In the genomic region with DNA sequence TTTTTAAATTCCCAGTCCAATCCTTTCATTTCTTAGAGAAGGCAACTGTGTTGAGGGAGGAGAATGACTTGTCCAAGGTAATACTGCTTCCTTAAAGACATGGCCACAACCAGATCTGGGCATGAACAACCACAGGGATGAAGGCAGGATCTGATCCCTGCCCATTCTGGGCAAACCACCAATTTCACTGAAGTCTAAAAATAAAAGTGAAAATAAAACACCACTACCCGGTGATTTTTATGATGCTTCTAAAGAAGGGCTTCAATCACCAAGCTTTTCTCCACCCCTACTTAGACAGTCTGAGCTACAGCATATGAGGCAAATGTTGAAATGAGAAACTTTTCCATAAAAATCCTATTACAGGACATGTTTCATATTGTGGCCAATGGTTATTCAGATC, we compare ENCODE assay signal across 10 cellular contexts.
DNase-seq lines count a peak whose midpoint lies in the region; ATAC-seq and TF ChIP-seq lines count a peak whose summit lies in the region.
"Had no signal": no experiment of that assay in that cellular context is flagged by ENCODE, and none has a peak within 500 bp of the region (broad histone marks: within the 10 kb centered on the region; RNA-seq: fewer than 3 reads in every experiment).

No MANE protein-coding gene starts in this region.

- H3K36me3 Mint-ChIP-seq in activated T-helper 2 cell treated with anti-CD3 and anti-CD28 coated beads, Interferon-gamma antibody, Interleukin-2, Interleukin-4, amounts not matched to agents 10 μg/mL and 5 μg/mL and 100 μg/mL, durations not matched to agents 14 hours and 24 hours and 36 hours (ENCODE audit: low read depth): peaks cover 53% of the 10 kb centered on the region
- no peaks in the 10 kb centered on the region for H3K36me3 Mint-ChIP-seq in stimulated activated effector memory CD8-positive, alpha-beta T cell treated with anti-CD3 and anti-CD28 coated beads, Interleukin-12 subunit alpha, Interleukin-12 subunit beta, amount 100 ng/mL, for 72 hours
- H3K36me3 Mint-ChIP-seq: T-cell had no signal

- H3K4me2 ChIP-seq in osteoblast (ENCODE audit: insufficient read depth, low read length): peak overlapping the region; percentile 47

- H3K79me2 ChIP-seq in osteoblast (ENCODE audit: insufficient read depth, low read length): peaks cover 86% of the 10 kb centered on the region

- H3K4me1 Mint-ChIP-seq in activated T-helper 2 cell treated with anti-CD3 and anti-CD28 coated beads, Interferon-gamma antibody, Interleukin-2, Interleukin-4, amounts not matched to agents 10 μg/mL and 5 μg/mL and 100 μg/mL, durations not matched to agents 14 hours and 24 hours and 36 hours (ENCODE audit: low read depth): peaks cover 82% of the 10 kb centered on the region
- H3K4me1 Mint-ChIP-seq in stimulated activated effector memory CD8-positive, alpha-beta T cell treated with anti-CD3 and anti-CD28 coated beads, Interleukin-12 subunit alpha, Interleukin-12 subunit beta, amount 100 ng/mL, for 72 hours: no peaks in the 10 kb centered on the region

- ATAC-seq in HG02798 (IDR thresholded peaks at IDR 0.05; ENCODE audit: poor library complexity, unreplicated experiment): peak; percentile 53
- no peak for ATAC-seq in stimulated activated effector memory CD8-positive, alpha-beta T cell treated with anti-CD3 and anti-CD28 coated beads, Interleukin-12 subunit alpha, Interleukin-12 subunit beta, amount 100 ng/mL, for 72 hours
- ATAC-seq: T-cell had no signal

- peaks cover 9% of the 10 kb centered on the region for H4K20me1 ChIP-seq in osteoblast (ENCODE audit: insufficient read depth, low read length)

- no peaks in the 10 kb centered on the region for H3K27me3 ChIP-seq in osteoblast (ENCODE audit: insufficient read depth, low read length)

- DNase-seq in GM03348 (ENCODE audit: low spot score): peak; percentile 31
- no peak for DNase-seq in activated T-helper 2 cell treated with anti-CD3 and anti-CD28 coated beads, Interferon-gamma antibody, Interleukin-2, Interleukin-4, amounts not matched to agents 10 μg/mL and 5 μg/mL and 100 μg/mL, durations not matched to agents 14 hours and 24 hours and 36 hours (ENCODE audit: low spot score)
- peak; percentile 66 for DNase-seq in osteoblast (ENCODE audit: insufficient read length, low spot score, missing footprints)
- DNase-seq in HuH-7 (ENCODE audit: low spot score): no peak
- no peak for DNase-seq in SHP77 (lab: John Stamatoyannopoulos, UW)
- no peak for DNase-seq in stimulated activated effector memory CD8-positive, alpha-beta T cell treated with anti-CD3 and anti-CD28 coated beads, Interleukin-12 subunit alpha, Interleukin-12 subunit beta, amount 100 ng/mL, for 72 hours (ENCODE audit: low spot score in 2 of 2)
- DNase-seq in activated gamma-delta T cell treated with Interleukin-2 at 50 U/mL for 16 hours: no peak
- DNase-seq: NCI-H82, T-cell had no signal

- peak overlapping the region; percentile 95 for H3K27ac Mint-ChIP-seq in activated T-helper 2 cell treated with anti-CD3 and anti-CD28 coated beads, Interferon-gamma antibody, Interleukin-2, Interleukin-4, amounts not matched to agents 10 μg/mL and 5 μg/mL and 100 μg/mL, durations not matched to agents 14 hours and 24 hours and 36 hours
- no peak overlapping the region for H3K27ac Mint-ChIP-seq in stimulated activated effector memory CD8-positive, alpha-beta T cell treated with anti-CD3 and anti-CD28 coated beads, Interleukin-12 subunit alpha, Interleukin-12 subunit beta, amount 100 ng/mL, for 72 hours
- H3K27ac Mint-ChIP-seq: T-cell had no signal

- H3K27ac ChIP-seq in osteoblast (ENCODE audit: low read depth, low read length): peak overlapping the region; percentile 94

- no peak for TF ChIP-seq CTCF in osteoblast (IDR thresholded peaks at IDR 0.05; ENCODE audit: extremely low read depth, low read depth, low read length)

- H3K4me1 ChIP-seq in osteoblast (ENCODE audit: insufficient read depth, low read length): peaks cover 82% of the 10 kb centered on the region

- H3K4me3 Mint-ChIP-seq in activated T-helper 2 cell treated with anti-CD3 and anti-CD28 coated beads, Interferon-gamma antibody, Interleukin-2, Interleukin-4, amounts not matched to agents 10 μg/mL and 5 μg/mL and 100 μg/mL, durations not matched to agents 14 hours and 24 hours and 36 hours (ENCODE audit: low read depth): peak overlapping the region; percentile 75
- no peak overlapping the region for H3K4me3 Mint-ChIP-seq in stimulated activated effector memory CD8-positive, alpha-beta T cell treated with anti-CD3 and anti-CD28 coated beads, Interleukin-12 subunit alpha, Interleukin-12 subunit beta, amount 100 ng/mL, for 72 hours
- H3K4me3 Mint-ChIP-seq: T-cell had no signal

- intact Hi-C loops in activated T-helper 2 cell treated with anti-CD3 and anti-CD28 coated beads, Interferon-gamma antibody, Interleukin-2, Interleukin-4, amounts not matched to agents 10 μg/mL and 5 μg/mL and 100 μg/mL, durations not matched to agents 14 hours and 24 hours and 36 hours (cut with micrococcal nuclease): loop anchor here (1.0 kb wide), 2 partner anchors 10 to 14 kb away; no protein-coding TSS in a partner anchor

- H3K9me3 Mint-ChIP-seq in activated T-helper 2 cell treated with anti-CD3 and anti-CD28 coated beads, Interferon-gamma antibody, Interleukin-2, Interleukin-4, amounts not matched to agents 10 μg/mL and 5 μg/mL and 100 μg/mL, durations not matched to agents 14 hours and 24 hours and 36 hours: peaks cover 9% of the 10 kb centered on the region
- H3K9me3 Mint-ChIP-seq in stimulated activated effector memory CD8-positive, alpha-beta T cell treated with anti-CD3 and anti-CD28 coated beads, Interleukin-12 subunit alpha, Interleukin-12 subunit beta, amount 100 ng/mL, for 72 hours: no peaks in the 10 kb centered on the region
- H3K9me3 Mint-ChIP-seq: T-cell had no signal

- no peaks in the 10 kb centered on the region for H3K9me3 ChIP-seq in osteoblast (ENCODE audit: low read depth, low read length)

- H2AFZ ChIP-seq in osteoblast (ENCODE audit: low read length): no peak overlapping the region

- H3K27me3 Mint-ChIP-seq in activated T-helper 2 cell treated with anti-CD3 and anti-CD28 coated beads, Interferon-gamma antibody, Interleukin-2, Interleukin-4, amounts not matched to agents 10 μg/mL and 5 μg/mL and 100 μg/mL, durations not matched to agents 14 hours and 24 hours and 36 hours (ENCODE audit: low read depth): no peaks in the 10 kb centered on the region
- H3K27me3 Mint-ChIP-seq: T-cell had no signal

- H3K36me3 ChIP-seq in osteoblast (ENCODE audit: insufficient read depth, low read length): peaks cover 14% of the 10 kb centered on the region

- H3K4me3 ChIP-seq in osteoblast (ENCODE audit: insufficient read depth, low read length): no peak overlapping the region

Comparison
In these comparisons a context has a peak if more than half of its experiments do, and no peak if none do; other contexts are left out.
1. DNase-seq: peak in GM03348 (single experiment) and osteoblast (single experiment); none in activated T-helper 2 cell treated with anti-CD3 and anti-CD28 coated beads, Interferon-gamma antibody, Interleukin-2, Interleukin-4, amounts not matched to agents 10 μg/mL and 5 μg/mL and 100 μg/mL, durations not matched to agents 14 hours and 24 hours and 36 hours (single experiment), HuH-7 (single experiment), SHP77 (0 of 2), stimulated activated effector memory CD8-positive, alpha-beta T cell treated with anti-CD3 and anti-CD28 coated beads, Interleukin-12 subunit alpha, Interleukin-12 subunit beta, amount 100 ng/mL, for 72 hours (0 of 2) and activated gamma-delta T cell treated with Interleukin-2 at 50 U/mL for 16 hours (single experiment).